Comparison of ENCODE assay signal across 15 cellular contexts in genomic region chr4:11614426-11614825, GRCh38.
DNase-seq lines count a peak whose midpoint lies in the region; ATAC-seq, FAIRE-seq and TF ChIP-seq lines count a peak whose summit lies in the region.
"Had no signal": no experiment of that assay in that cellular context is flagged by ENCODE, and none has a peak within 500 bp of the region (broad histone marks: within the 10 kb centered on the region; RNA-seq: fewer than 3 reads in every experiment).

No MANE protein-coding gene starts in this region.

- H3K9me3 Mint-ChIP-seq in Calu3 (ENCODE audit: low read depth, unreplicated experiment) (no peaks in the 10 kb centered on the region), mesothelial cell of epicardium (peaks cover 6% of the 10 kb centered on the region)

- H3K4me3 Mint-ChIP-seq in Calu3 (ENCODE audit: low read depth, unreplicated experiment) (peak overlapping the region; percentile 31), mesothelial cell of epicardium (no peak overlapping the region)
- H3K4me3 Mint-ChIP-seq: CD8-positive, alpha-beta memory T cell had no signal

- peaks cover 0 to 2% of the 10 kb centered on the region in 2 donors for H3K4me1 ChIP-seq in esophagus (ENCODE audit: control insufficient read depth in 2 of 2, insufficient read depth in 2 of 2, low read length in 1 of 2)
- no peaks in the 10 kb centered on the region for H3K4me1 ChIP-seq in osteoblast (ENCODE audit: insufficient read depth, low read length)
- no peaks in the 10 kb centered on the region for H3K4me1 ChIP-seq in vagina

- ATAC-seq in SK-N-SH treated with all-trans-retinoic acid at 6 μM for 48 hours: no peak
- ATAC-seq: activated CD4-positive, CD25-positive, alpha-beta regulatory T cell treated with anti-CD3 and anti-CD28 coated beads, Interleukin-2, amount 50 U/mL, for 24 hours had no signal

- no peak overlapping the region for H3K4me3 ChIP-seq in esophagus (ENCODE audit: low read depth in 1 of 2, low read length in 2 of 2)
- H3K4me3 ChIP-seq in osteoblast (ENCODE audit: insufficient read depth, low read length): no peak overlapping the region
- H3K4me3 ChIP-seq in vagina: no peak overlapping the region

- intact Hi-C loops in Calu3 (cut with micrococcal nuclease; ENCODE audit: unreplicated experiment): loop anchor here (5.0 kb wide), 1 partner anchor 107 kb away; no protein-coding TSS in a partner anchor
- intact Hi-C loops in vagina (cut with DNase I): no loop called here

- H3K27ac ChIP-seq in esophagus (ENCODE audit: low read depth in 2 of 2, low read length in 1 of 2) (peak overlapping the region; percentile 79 to 84), osteoblast (ENCODE audit: low read depth, low read length) (no peak overlapping the region), vagina (no peak overlapping the region)

- H3K4me1 Mint-ChIP-seq in Calu3 (ENCODE audit: low read depth, unreplicated experiment): peaks cover 82% of the 10 kb centered on the region
- H3K4me1 Mint-ChIP-seq in mesothelial cell of epicardium: peaks cover 30% of the 10 kb centered on the region
- H3K4me1 Mint-ChIP-seq: CD8-positive, alpha-beta memory T cell had no signal

- H3K27ac Mint-ChIP-seq in Calu3 (ENCODE audit: unreplicated experiment) (peak overlapping the region; percentile 89), mesothelial cell of epicardium (peak overlapping the region; percentile 81)
- H3K27ac Mint-ChIP-seq: CD8-positive, alpha-beta memory T cell had no signal

- BruUV-seq in Calu3 (replicated peaks; lab: Mats Ljungman, UMichigan): no TSS peak

- DNase-seq in Calu3 (peak; percentile 70), RCC 7860 (ENCODE audit: low spot score) (peak; percentile 79), mesothelial cell of epicardium (ENCODE audit: low spot score in 2 of 2, unreplicated experiment in 2 of 2) (no peak), osteoblast (ENCODE audit: insufficient read length, low spot score, missing footprints) (no peak), vagina (ENCODE audit: extremely low spot score in 2 of 2) (no peak), D341Med (ENCODE audit: low spot score) (no peak)
- DNase-seq: activated naive CD4-positive, alpha-beta T cell treated with Interleukin-2 at 50 U/mL for 16 hours; CD8-positive, alpha-beta memory T cell; MM.1S; NCI-H2081; NCI-H526 treated with DMSO at 0.1 percent for 48 hours; T-helper 1 cell had no signal

- no peaks in the 10 kb centered on the region for H3K27me3 ChIP-seq in esophagus (ENCODE audit: control insufficient read depth in 1 of 2, insufficient read depth in 2 of 2, low read length in 2 of 2)
- no peaks in the 10 kb centered on the region for H3K27me3 ChIP-seq in osteoblast (ENCODE audit: insufficient read depth, low read length)
- H3K27me3 ChIP-seq in vagina: no peaks in the 10 kb centered on the region

- CTCF ChIA-PET in Calu3 (lab: Charles Lee): interaction anchor here (2.6 kb wide), 1 partner anchor 10 kb away, joined by 10 read pairs; no protein-coding TSS in a partner anchor

- H3K79me2 ChIP-seq in osteoblast (ENCODE audit: insufficient read depth, low read length): no peaks in the 10 kb centered on the region

- H3K36me3 ChIP-seq in esophagus (ENCODE audit: control insufficient read depth in 2 of 2, insufficient read depth in 2 of 2, low read length in 1 of 2): no peaks in the 10 kb centered on the region
- no peaks in the 10 kb centered on the region for H3K36me3 ChIP-seq in osteoblast (ENCODE audit: insufficient read depth, low read length)
- H3K36me3 ChIP-seq in vagina: no peaks in the 10 kb centered on the region

- H3K36me3 Mint-ChIP-seq in Calu3 (ENCODE audit: insufficient read depth, unreplicated experiment): peaks cover 47% of the 10 kb centered on the region
- H3K36me3 Mint-ChIP-seq in mesothelial cell of epicardium: no peaks in the 10 kb centered on the region
- H3K36me3 Mint-ChIP-seq: CD8-positive, alpha-beta memory T cell had no signal

- WGBS in esophagus, 2 donors: 58 to 62% methylated on average over 5 of the region's 5 CpGs

- no peak for TF ChIP-seq CTCF in Calu3 (IDR thresholded peaks at IDR 0.05; ENCODE audit: unreplicated experiment)
- TF ChIP-seq CTCF in mesothelial cell of epicardium (IDR thresholded peaks at IDR 0.05; ENCODE audit: unreplicated experiment): no peak
- TF ChIP-seq CTCF in osteoblast (IDR thresholded peaks at IDR 0.05; ENCODE audit: extremely low read depth, low read depth, low read length): no peak
- TF ChIP-seq CTCF in vagina (IDR thresholded peaks at IDR 0.05): no peak

- TF ChIP-seq POLR2A in vagina (IDR thresholded peaks at IDR 0.05): no peak

- no peaks in the 10 kb centered on the region for H3K27me3 Mint-ChIP-seq in Calu3 (ENCODE audit: unreplicated experiment)
- no peaks in the 10 kb centered on the region for H3K27me3 Mint-ChIP-seq in mesothelial cell of epicardium (ENCODE audit: low read depth)

- no peaks in the 10 kb centered on the region for H4K20me1 ChIP-seq in osteoblast (ENCODE audit: insufficient read depth, low read length)

- peak; percentile 92 for FAIRE-seq in RCC 7860 (lab: Jason Lieb, UNC)

- H2AFZ ChIP-seq in osteoblast (ENCODE audit: low read length): no peak overlapping the region

- no peak overlapping the region for H3K4me2 ChIP-seq in osteoblast (ENCODE audit: insufficient read depth, low read length)

- H3K9me3 ChIP-seq in esophagus (ENCODE audit: control insufficient read depth in 2 of 2, insufficient read depth in 1 of 2, low read depth in 1 of 2, low read length in 1 of 2): peaks cover 0 to 2% of the 10 kb centered on the region in 2 donors
- H3K9me3 ChIP-seq in osteoblast (ENCODE audit: low read depth, low read length): no peaks in the 10 kb centered on the region
- no peaks in the 10 kb centered on the region for H3K9me3 ChIP-seq in vagina

TF ChIP-seq in SK-N-SH treated with all-trans-retinoic acid at 6 μM for 48 hours, 23 proteins besides CTCF, POLR2A, EP300 and RAD21:
- TF ChIP-seq RARB (CRISPR knock-in tag; IDR thresholded peaks at IDR 0.05): no peak
- no peak for TF ChIP-seq CSRNP3 (CRISPR knock-in tag; IDR thresholded peaks at IDR 0.05)
- TF ChIP-seq TCF4 (CRISPR knock-in tag; IDR thresholded peaks at IDR 0.05; ENCODE audit: borderline replicate concordance): no peak
- TF ChIP-seq ZNF565 (CRISPR knock-in tag; conservative IDR thresholded peaks at IDR 0.05; ENCODE audit: low read depth): no peak
- TF ChIP-seq ZNF8 (CRISPR knock-in tag; IDR thresholded peaks at IDR 0.05): no peak
- no peak for TF ChIP-seq POU6F1 (CRISPR knock-in tag; IDR thresholded peaks at IDR 0.05; ENCODE audit: borderline replicate concordance, low read depth)
- TF ChIP-seq BACH2 (CRISPR knock-in tag; IDR thresholded peaks at IDR 0.05; ENCODE audit: borderline replicate concordance): no peak
- TF ChIP-seq ZFP30 (CRISPR knock-in tag; IDR thresholded peaks at IDR 0.05): no peak

Comparison
In these comparisons a context has a peak if more than half of its experiments do, and no peak if none do; other contexts are left out.
1. DNase-seq: peak in Calu3 (single experiment) and RCC 7860 (single experiment); none in mesothelial cell of epicardium (0 of 2), osteoblast (single experiment), vagina (0 of 2) and D341Med (single experiment).
2. H3K27ac ChIP-seq: peak in esophagus (2 of 2); none in osteoblast (single experiment) and vagina (single experiment).